In the genomic region with DNA sequence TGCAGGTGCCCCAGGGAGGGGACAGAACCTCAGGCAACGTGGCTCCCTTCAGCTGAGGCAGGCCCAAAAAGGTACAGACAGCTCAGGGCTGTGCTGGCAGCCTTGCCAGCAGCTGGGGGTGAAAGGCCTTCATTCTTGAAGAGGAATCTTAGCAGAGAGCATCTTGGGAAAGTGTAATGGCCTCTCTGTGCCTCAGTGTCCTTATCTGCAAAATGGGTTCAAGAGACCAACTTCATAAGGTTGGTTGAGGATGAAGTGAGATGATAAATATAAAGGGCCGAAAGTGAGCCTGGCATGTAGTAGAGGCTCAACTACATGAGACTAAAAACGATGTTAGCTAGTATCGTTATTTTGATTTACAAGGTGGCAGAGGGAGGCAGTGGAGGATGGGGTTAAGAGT, we compare ENCODE assay signal across 2 cellular contexts.
TF ChIP-seq lines count a peak whose summit lies in the region.

No MANE protein-coding gene starts in this region.

TF ChIP-seq in HepG2, 621 proteins besides CTCF, POLR2A, EP300 and RAD21:
- TF ChIP-seq SETDB1 (CRISPR knock-in tag; IDR thresholded peaks at IDR 0.05; ENCODE audit: borderline replicate concordance) (no peak), ZNF629 (CRISPR knock-in tag; conservative IDR thresholded peaks at IDR 0.05) (peak; percentile 85)
- TF ChIP-seq, protein P1, sequence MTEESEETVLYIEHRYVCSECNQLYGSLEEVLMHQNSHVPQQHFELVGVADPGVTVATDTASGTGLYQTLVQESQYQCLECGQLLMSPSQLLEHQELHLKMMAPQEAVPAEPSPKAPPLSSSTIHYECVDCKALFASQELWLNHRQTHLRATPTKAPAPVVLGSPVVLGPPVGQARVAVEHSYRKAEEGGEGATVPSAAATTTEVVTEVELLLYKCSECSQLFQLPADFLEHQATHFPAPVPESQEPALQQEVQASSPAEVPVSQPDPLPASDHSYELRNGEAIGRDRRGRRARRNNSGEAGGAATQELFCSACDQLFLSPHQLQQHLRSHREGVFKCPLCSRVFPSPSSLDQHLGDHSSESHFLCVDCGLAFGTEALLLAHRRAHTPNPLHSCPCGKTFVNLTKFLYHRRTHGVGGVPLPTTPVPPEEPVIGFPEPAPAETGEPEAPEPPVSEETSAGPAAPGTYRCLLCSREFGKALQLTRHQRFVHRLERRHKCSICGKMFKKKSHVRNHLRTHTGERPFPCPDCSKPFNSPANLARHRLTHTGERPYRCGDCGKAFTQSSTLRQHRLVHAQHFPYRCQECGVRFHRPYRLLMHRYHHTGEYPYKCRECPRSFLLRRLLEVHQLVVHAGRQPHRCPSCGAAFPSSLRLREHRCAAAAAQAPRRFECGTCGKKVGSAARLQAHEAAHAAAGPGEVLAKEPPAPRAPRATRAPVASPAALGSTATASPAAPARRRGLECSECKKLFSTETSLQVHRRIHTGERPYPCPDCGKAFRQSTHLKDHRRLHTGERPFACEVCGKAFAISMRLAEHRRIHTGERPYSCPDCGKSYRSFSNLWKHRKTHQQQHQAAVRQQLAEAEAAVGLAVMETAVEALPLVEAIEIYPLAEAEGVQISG (CRISPR knock-in tag; IDR thresholded peaks at IDR 0.05) = no peak

TF ChIP-seq in K562, 482 proteins besides CTCF, POLR2A, EP300 and RAD21:
- TF ChIP-seq RAD51 (IDR thresholded peaks at IDR 0.05; ENCODE audit: borderline replicate concordance, low read depth) (no peak), CHD4 (IDR thresholded peaks at IDR 0.05; ENCODE audit: insufficient read depth, insufficient replicate concordance, low read depth, low read length, poor library complexity, severe bottlenecking) (peak; percentile 53), RBM25 (IDR thresholded peaks at IDR 0.05; ENCODE audit: low read depth, low read length, severe bottlenecking) (peak; percentile 73), BCOR (IDR thresholded peaks at IDR 0.05) (peak; percentile 74), KDM1A (IDR thresholded peaks at IDR 0.05) (peak in 1 of 2 experiments; percentile 50; a peak in 1 of 4 replicates), ZNF398 (CRISPR knock-in tag; IDR thresholded peaks at IDR 0.05) (no peak)
